ENCODE assay signal across 8 cellular contexts in the genomic region with DNA sequence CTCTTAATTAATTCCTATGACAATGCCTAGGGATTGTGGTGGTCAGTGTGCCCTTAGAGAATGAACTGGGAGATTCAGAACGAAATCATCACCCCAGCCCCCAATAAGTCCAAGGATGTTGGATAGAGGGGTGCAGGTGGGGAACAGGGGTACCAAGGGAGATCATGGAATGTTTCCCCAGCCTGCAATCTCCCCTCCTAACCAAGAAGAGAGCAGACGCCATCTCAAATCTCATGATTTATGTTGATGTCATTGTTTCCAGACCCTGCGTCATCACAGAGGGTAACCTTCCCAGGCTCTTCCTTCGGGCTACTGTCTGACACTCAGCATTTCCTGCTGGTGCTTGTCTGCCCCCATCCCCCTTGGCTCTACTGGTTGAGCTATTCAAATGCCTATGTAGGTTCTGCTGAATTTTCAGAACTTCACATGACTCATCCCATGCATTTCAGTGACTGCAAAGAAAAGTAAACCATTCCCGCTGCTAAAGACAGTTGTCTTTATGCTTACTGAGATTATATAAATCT. TPM values are rescaled to one million over a fixed set of nuclear protein-coding genes. Genes with fewer than 3 reads are reported as not detected.
DNase-seq lines count a peak whose midpoint lies in the region; ATAC-seq and FAIRE-seq lines count a peak whose summit lies in the region.

No MANE protein-coding gene starts in this region.

- ATAC-seq in GM21447 (IDR thresholded peaks at IDR 0.05; ENCODE audit: unreplicated experiment), result no peak

- peak; percentile 77 for FAIRE-seq in RCC 7860 (lab: Jason Lieb, UNC)

- DNase-seq in DMS153 (lab: John Stamatoyannopoulos, UW) (peak; percentile 58), DMS153 treated with DMSO at 0.1 percent for 48 hours (lab: John Stamatoyannopoulos, UW; ENCODE audit: unreplicated experiment) (no peak), RCC 7860 (ENCODE audit: low spot score) (peak; percentile 87), dermis blood vessel endothelial cell (peak; percentile 49), GDM1 (lab: John Stamatoyannopoulos, UW) (no peak), amygdala (lab: John Stamatoyannopoulos, UW) (no peak)
- DNase-seq in stimulated activated CD4-positive, alpha-beta T cell treated with anti-CD3 and anti-CD28 coated beads, Interleukin-1b, Interleukin-23, amount 100 ng/mL, for 4 hours (ENCODE audit: low read depth in 2 of 2), result peak; percentile 9 to 23

RNA-seq across cellular contexts. Expression of gene ITPKB, which starts 24.7 kb away (rescaled TPM):
- 36.9 TPM in 2 replicates for total RNA-seq in dermis blood vessel endothelial cell

Comparison
In these comparisons a context has a peak if more than half of its experiments do, and no peak if none do; other contexts are left out.
1. DNase-seq: peak in DMS153 (single experiment), RCC 7860 (single experiment), dermis blood vessel endothelial cell (single experiment) and stimulated activated CD4-positive, alpha-beta T cell treated with anti-CD3 and anti-CD28 coated beads, Interleukin-1b, Interleukin-23, amount 100 ng/mL, for 4 hours (2 of 2); none in DMS153 treated with DMSO at 0.1 percent for 48 hours (single experiment), GDM1 (single experiment) and amygdala (0 of 56).